ENCODE assay signal across 1 cellular context in genomic region chr5:1156754-1157460, GRCh38.
TF ChIP-seq lines count a peak whose summit lies in the region.

No MANE protein-coding gene starts in this region.

TF ChIP-seq in K562, 482 proteins besides CTCF, POLR2A, EP300 and RAD21:
- TF ChIP-seq ILK (tag; IDR thresholded peaks at IDR 0.05; ENCODE audit: borderline replicate concordance, low read depth): no peak
- TF ChIP-seq ZNF232 (CRISPR knock-in tag; IDR thresholded peaks at IDR 0.05): no peak
- no peak for TF ChIP-seq BHLHE40 (IDR thresholded peaks at IDR 0.05; ENCODE audit: low read length)
- no peak for TF ChIP-seq E2F3 (CRISPR knock-in tag; IDR thresholded peaks at IDR 0.05)
- TF ChIP-seq MTA3 (IDR thresholded peaks at IDR 0.05; ENCODE audit: borderline replicate concordance): no peak
- TF ChIP-seq ZNF445 (CRISPR knock-in tag; IDR thresholded peaks at IDR 0.05; ENCODE audit: low read depth): no peak
- no peak for TF ChIP-seq RUNX1 (IDR thresholded peaks at IDR 0.05; ENCODE audit: low read depth)
- TF ChIP-seq ZNF511 (CRISPR knock-in tag; IDR thresholded peaks at IDR 0.05): 0 out of 2 replicates have a peak, but pooled peaks have one; percentile 40
- no peak for TF ChIP-seq STAT5A (IDR thresholded peaks at IDR 0.05; ENCODE audit: borderline replicate concordance, low read length)
- no peak for TF ChIP-seq ETV6 (IDR thresholded peaks at IDR 0.05; ENCODE audit: borderline replicate concordance in 1 of 2, low read depth in 2 of 2, low read length in 1 of 2)
- no peak for TF ChIP-seq ETV6 (CRISPR knock-in tag; IDR thresholded peaks at IDR 0.05; ENCODE audit: borderline replicate concordance)
- no peak for TF ChIP-seq GABPA (tag; conservative IDR thresholded peaks at IDR 0.05; ENCODE audit: low read depth)
- TF ChIP-seq RBM25 (IDR thresholded peaks at IDR 0.05; ENCODE audit: low read depth, low read length, severe bottlenecking): peak; percentile 93
- TF ChIP-seq KAT2B (IDR thresholded peaks at IDR 0.05; ENCODE audit: low read depth, low read length): no peak
- TF ChIP-seq ARID3A (IDR thresholded peaks at IDR 0.05; ENCODE audit: borderline replicate concordance, low read depth, low read length): no peak
- no peak for TF ChIP-seq JUN (IDR thresholded peaks at IDR 0.05; ENCODE audit: borderline replicate concordance, low read depth, low read length)
- TF ChIP-seq JUN (CRISPR knock-in tag; IDR thresholded peaks at IDR 0.05; ENCODE audit: borderline replicate concordance): no peak
- TF ChIP-seq ZNF217 (CRISPR knock-in tag; IDR thresholded peaks at IDR 0.05): no peak
- TF ChIP-seq HNRNPH1 (optimal IDR thresholded peaks at IDR 0.05; ENCODE audit: low read depth, low read length): no peak
- no peak for TF ChIP-seq NEUROD1 (IDR thresholded peaks at IDR 0.05; ENCODE audit: borderline replicate concordance, low read depth, low read length, partially characterized antibody)
- TF ChIP-seq RHOXF2B (CRISPR knock-in tag; conservative IDR thresholded peaks at IDR 0.05): no peak
- TF ChIP-seq RBM39 (optimal IDR thresholded peaks at IDR 0.05; ENCODE audit: low read depth, low read length): no peak
- TF ChIP-seq ZFP30 (CRISPR knock-in tag; IDR thresholded peaks at IDR 0.05; ENCODE audit: borderline replicate concordance): no peak
- TF ChIP-seq PTBP1 (IDR thresholded peaks at IDR 0.05; ENCODE audit: low read depth, low read length): 0 out of 2 replicates have a peak, but pooled peaks have one; percentile 78
- 0 out of 2 replicates have a peak, but pooled peaks have one; percentile 16 for TF ChIP-seq SMARCA5 (IDR thresholded peaks at IDR 0.05)
- TF ChIP-seq ELK3 (CRISPR knock-in tag; IDR thresholded peaks at IDR 0.05): no peak
- no peak for TF ChIP-seq SMC3 (conservative IDR thresholded peaks at IDR 0.05; ENCODE audit: insufficient read depth, low read depth, low read length)
- peak; percentile 63; the same call in 1 of the 2 replicates for TF ChIP-seq HLTF (IDR thresholded peaks at IDR 0.05)
TF ChIP-seq in K562: peak in this region for 5.
